1 cellular context compared by ENCODE assay signal in the genomic region with DNA sequence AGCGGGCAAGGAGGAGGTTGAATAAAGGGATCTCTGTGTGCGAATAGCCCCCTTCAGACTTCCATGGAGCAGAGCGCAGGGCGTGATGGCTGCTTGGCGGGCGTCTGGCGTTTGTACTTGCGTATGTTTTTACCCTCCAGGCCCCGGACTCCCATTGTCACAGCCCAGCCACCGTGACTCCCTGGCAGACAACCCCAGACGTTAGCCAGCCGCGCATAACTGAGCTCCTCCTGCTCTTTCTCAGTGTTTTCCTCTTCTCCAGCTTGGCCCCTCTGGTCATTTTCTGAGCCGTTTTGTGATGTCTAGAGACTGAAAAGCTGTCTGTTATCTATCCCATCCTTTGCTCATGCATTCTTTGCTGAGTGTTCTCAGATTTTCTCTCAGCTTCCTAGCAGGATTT.
TF ChIP-seq lines count a peak whose summit lies in the region.

No MANE protein-coding gene starts in this region.

TF ChIP-seq in HepG2, 621 proteins besides CTCF, POLR2A, EP300 and RAD21 (continued from another document):
- no peak for TF ChIP-seq E2F1 (CRISPR knock-in tag; IDR thresholded peaks at IDR 0.05)
- no peak for TF ChIP-seq NFATC3 (CRISPR knock-in tag; IDR thresholded peaks at IDR 0.05)
- no peak for TF ChIP-seq SAFB2 (CRISPR knock-in tag; IDR thresholded peaks at IDR 0.05; ENCODE audit: borderline replicate concordance, low read depth)
- TF ChIP-seq ZFX (CRISPR knock-in tag; IDR thresholded peaks at IDR 0.05; ENCODE audit: low read depth): no peak
- TF ChIP-seq FOXK2 (IDR thresholded peaks at IDR 0.05): no peak
- no peak for TF ChIP-seq NFKB2 (CRISPR knock-in tag; IDR thresholded peaks at IDR 0.05; ENCODE audit: borderline replicate concordance)
- no peak for TF ChIP-seq ZNF121 (CRISPR knock-in tag; IDR thresholded peaks at IDR 0.05)
- TF ChIP-seq ZFP91 (CRISPR knock-in tag; IDR thresholded peaks at IDR 0.05; ENCODE audit: borderline replicate concordance): no peak
- TF ChIP-seq ZNF747 (CRISPR knock-in tag; IDR thresholded peaks at IDR 0.05; ENCODE audit: borderline replicate concordance): no peak
TF ChIP-seq in HepG2: peak in this region for 0.
